Comparison of ENCODE assay signal across 20 cellular contexts in genomic region chr3:149534082-149534481, GRCh38. TPM values are rescaled to one million over a fixed set of nuclear protein-coding genes. Genes with fewer than 3 reads are reported as not detected.
A peak's percentile ranks its signal among the peaks of the same experiment; 100 is the strongest.
DNase-seq lines count a peak whose midpoint lies in the region; ATAC-seq, FAIRE-seq and TF ChIP-seq lines count a peak whose summit lies in the region.
"Had no signal": no experiment of that assay in that cellular context is flagged by ENCODE, and none has a peak within 500 bp of the region (broad histone marks: within the 10 kb centered on the region; RNA-seq: fewer than 3 reads in every experiment).

No MANE protein-coding gene starts in this region.

- H3K9me1 ChIP-seq in IMR-90 (ENCODE audit: insufficient read depth, low read length): peaks cover 15% of the 10 kb centered on the region; the same call in 1 of the 2 replicates

- POLR2A ChIA-PET in IMR-90 (lab: Charles Lee; ENCODE audit: unreplicated experiment): no interaction called here

- no peak overlapping the region for H2BK20ac ChIP-seq in IMR-90 (ENCODE audit: low read depth, low read length)

- H2BK15ac ChIP-seq in IMR-90 (ENCODE audit: low read depth, low read length): no peak overlapping the region

- no peaks in the 10 kb centered on the region for H3K9me3 ChIP-seq in IMR-90 (ENCODE audit: control insufficient read depth, insufficient read depth, low read length)
- no peaks in the 10 kb centered on the region for H3K9me3 ChIP-seq in thyroid gland
- H3K9me3 ChIP-seq in ovary: no peaks in the 10 kb centered on the region
- H3K9me3 ChIP-seq: pancreas had no signal

- H3K4me1 ChIP-seq in IMR-90 (ENCODE audit: control insufficient read depth, insufficient read depth, low read length): peaks cover 24% of the 10 kb centered on the region
- H3K4me1 ChIP-seq in thyroid gland: peaks cover 39 to 66% of the 10 kb centered on the region in 2 donors
- peaks cover 28% of the 10 kb centered on the region for H3K4me1 ChIP-seq in ovary (ENCODE audit: insufficient read depth)

- peaks cover 3% of the 10 kb centered on the region; the same call in 1 of the 2 replicates for H3K36me3 ChIP-seq in IMR-90 (ENCODE audit: control insufficient read depth, insufficient read depth, low read length)
- no peaks in the 10 kb centered on the region for H3K36me3 ChIP-seq in thyroid gland
- no peaks in the 10 kb centered on the region for H3K36me3 ChIP-seq in ovary
- H3K36me3 ChIP-seq: pancreas had no signal

- no peak for TF ChIP-seq RAD21 in IMR-90 (IDR thresholded peaks at IDR 0.05; ENCODE audit: low read length)

- H3K4me1 Mint-ChIP-seq in brain: peaks cover 76% of the 10 kb centered on the region
- peaks cover 75% of the 10 kb centered on the region for H3K4me1 Mint-ChIP-seq in nephron

- H3K27ac Mint-ChIP-seq in brain: peak overlapping the region in 4 of 5 experiments; percentile 21 to 94 (median 90)
- H3K27ac Mint-ChIP-seq in nephron: peak overlapping the region; percentile 86 to 96 (median 95)
- H3K27ac Mint-ChIP-seq: IgD-negative memory B cell had no signal

- no peak overlapping the region for H2AFZ ChIP-seq in IMR-90 (replicated peaks; ENCODE audit: low read length, poor library complexity)

- CTCF ChIA-PET in IMR-90 (lab: Yijun Ruan, JAX): interaction anchor here (0.5 to 0.9 kb wide), 3 partner anchors 22 to 124 kb away, joined by 3 read pairs; partner anchors contain the start of gene WWTR1

- intact Hi-C loops in IMR-90 (cut with micrococcal nuclease) (loop anchor here (5.0 kb wide), 1 partner anchor 123 kb away; the partner anchor contains the start of gene WWTR1), thyroid gland (cut with DNase I) (loop anchor here (10.0 kb wide), 1 partner anchor 51 kb away; no protein-coding TSS in a partner anchor), ovary (cut with DNase I) (loop anchor here in 2 of 4 donors (5.0 to 10.0 kb wide), 3 partner anchors 61 to 123 kb away; partner anchors contain the start of gene WWTR1 (in 2 of the 2))

- no peak overlapping the region for H3K4me3 ChIP-seq in IMR-90 (ENCODE audit: insufficient read depth, low read depth, low read length)
- H3K4me3 ChIP-seq in thyroid gland (replicated peaks in 1 of 3): no peak overlapping the region
- no peak overlapping the region for H3K4me3 ChIP-seq in ovary
- H3K4me3 ChIP-seq: pancreas, SK-N-MC had no signal

- in situ Hi-C loops in IMR-90 (cut with MboI; ENCODE audit: low sequenced_read_pairs): no loop called here

- no peak overlapping the region for H4K5ac ChIP-seq in IMR-90 (ENCODE audit: low read depth, low read length)

- H3K14ac ChIP-seq in IMR-90 (replicated peaks; ENCODE audit: low read depth, low read length): no peak overlapping the region

- H2BK120ac ChIP-seq in IMR-90 (ENCODE audit: low read depth, low read length): no peak overlapping the region

- H3K4me3 Mint-ChIP-seq in brain (peak overlapping the region in 1 of 5 experiments; percentile 52), nephron (no peak overlapping the region)
- H3K4me3 Mint-ChIP-seq: IgD-negative memory B cell had no signal

- BruUV-seq in IMR-90 (replicated peaks; lab: Mats Ljungman, UMichigan): no TSS peak

- no peak overlapping the region for H3K56ac ChIP-seq in IMR-90 (ENCODE audit: extremely low read depth, insufficient read depth, low read length)

- H2BK5ac ChIP-seq in IMR-90 (ENCODE audit: low read depth, low read length, poor library complexity, severe bottlenecking): peak overlapping the region; percentile 56

- no peak overlapping the region for H2AK5ac ChIP-seq in IMR-90 (ENCODE audit: low read depth, low read length)

- no peaks in the 10 kb centered on the region; the same call in 1 of the 2 replicates for H4K20me1 ChIP-seq in IMR-90 (ENCODE audit: insufficient read depth, low read length)

- peak overlapping the region; percentile 24; the same call in 1 of the 2 replicates for H3K18ac ChIP-seq in IMR-90 (ENCODE audit: low read depth, low read length)

- H3K27me3 Mint-ChIP-seq in brain (no peaks in the 10 kb centered on the region), nephron (ENCODE audit: low read depth) (no peaks in the 10 kb centered on the region)

- TF ChIP-seq CTCF in IMR-90 (conservative IDR thresholded peaks at IDR 0.05; ENCODE audit: low read depth, low read length) (no peak), brain (conservative IDR thresholded peaks at IDR 0.05) (no peak), nephron (IDR thresholded peaks at IDR 0.05; ENCODE audit: unreplicated experiment in 3 of 3) (no peak), thyroid gland (IDR thresholded peaks at IDR 0.05) (no peak), ovary (IDR thresholded peaks at IDR 0.05) (no peak)

- H3K27me3 ChIP-seq in IMR-90 (ENCODE audit: control insufficient read depth, insufficient read depth, low read length): no peaks in the 10 kb centered on the region
- H3K27me3 ChIP-seq in thyroid gland: no peaks in the 10 kb centered on the region
- no peaks in the 10 kb centered on the region for H3K27me3 ChIP-seq in ovary
- H3K27me3 ChIP-seq: pancreas had no signal

- no peak overlapping the region for H3K4ac ChIP-seq in IMR-90 (ENCODE audit: low read depth, low read length)

- no peak for FAIRE-seq in RCC 7860 (lab: Jason Lieb, UNC)
- FAIRE-seq: pancreas had no signal

- no CpG with 5 or more reads among the region's 4 CpGs for WGBS in IMR-90 (ENCODE audit: extremely low coverage in 2 of 2, insufficient read length in 1 of 2), 2 experiments
- 92 to 94% methylated on average over 4 of the region's 4 CpGs for WGBS in thyroid gland, 2 donors
- 66 to 73% (median 66%) methylated on average over 4 of the region's 4 CpGs for WGBS in ovary, 3 donors

- no peaks in the 10 kb centered on the region for H3K9me3 Mint-ChIP-seq in brain
- no peaks in the 10 kb centered on the region for H3K9me3 Mint-ChIP-seq in nephron
- H3K9me3 Mint-ChIP-seq: IgD-negative memory B cell had no signal

- H4K8ac ChIP-seq in IMR-90 (ENCODE audit: low read depth in 2 of 2, low read length in 2 of 2): no peak overlapping the region

- no peaks in the 10 kb centered on the region for H3K36me3 Mint-ChIP-seq in brain
- peaks cover 3% of the 10 kb centered on the region for H3K36me3 Mint-ChIP-seq in nephron (ENCODE audit: low read depth)
- H3K36me3 Mint-ChIP-seq: IgD-negative memory B cell had no signal

- dilution Hi-C loops in IMR-90 (cut with HindIII; ENCODE audit: low sequenced_read_pairs, unreplicated experiment): no loop called here

- no peak for ATAC-seq in IMR-90 (ENCODE audit: low read depth)
- ATAC-seq: left lobe of liver had no signal

- no peak for TF ChIP-seq EP300 in ovary (IDR thresholded peaks at IDR 0.05)

- peaks cover 30 to 74% of the 10 kb centered on the region in 2 experiments for H3K79me1 ChIP-seq in IMR-90 (ENCODE audit: low read depth in 1 of 2, low read length in 2 of 2)

- DNase-seq in IMR-90: no peak
- DNase-seq in thyroid gland: no peak
- DNase-seq in ovary: no peak
- DNase-seq in RCC 7860 (ENCODE audit: low spot score): no peak
- DNase-seq in A172 (ENCODE audit: low spot score): no peak
- DNase-seq: AML-193; central memory CD4-positive, alpha-beta T cell; effector CD4-positive, alpha-beta T cell; MM.1S; NCI-H2171 treated with DMSO at 0.1 percent for 48 hours; pancreas; PC-3; stimulated activated CD4-positive, alpha-beta T cell treated with anti-CD3 and anti-CD28 coated beads, Interleukin-4, amount 100 ng/mL, for 1 hour; T1000 had no signal

- H3K27ac ChIP-seq in IMR-90 (ENCODE audit: insufficient read depth, low read length) (no peak overlapping the region), thyroid gland (peak overlapping the region; percentile 68 to 95 (median 84)), ovary (peak overlapping the region in 1 of 2 donors; percentile 73)
- H3K27ac ChIP-seq: HL-60 had no signal

- no peak overlapping the region for H3K4me2 ChIP-seq in IMR-90 (ENCODE audit: low read depth, low read length)

- H4K91ac ChIP-seq in IMR-90 (ENCODE audit: insufficient read depth, low read depth, low read length): no peak overlapping the region; the same call in 1 of the 2 replicates

- no peak overlapping the region for H3K9ac ChIP-seq in IMR-90 (ENCODE audit: low read depth, low read length)

- peak overlapping the region; percentile 28; the same call in 1 of the 2 replicates for H3K23ac ChIP-seq in IMR-90 (ENCODE audit: low read depth, low read length)

- H2AK9ac ChIP-seq in IMR-90 (replicated peaks; ENCODE audit: low read depth, low read length, poor library complexity): no peak overlapping the region

- TF ChIP-seq POLR2A in IMR-90 (IDR thresholded peaks at IDR 0.05; ENCODE audit: low read depth, low read length) (no peak), thyroid gland (IDR thresholded peaks at IDR 0.05) (no peak), ovary (IDR thresholded peaks at IDR 0.05) (no peak)

TF ChIP-seq in IMR-90, 13 proteins besides CTCF, POLR2A, EP300 and RAD21 (continues in another document):
- TF ChIP-seq MAFK (IDR thresholded peaks at IDR 0.05; ENCODE audit: low read depth, low read length) (no peak), RFX5 (IDR thresholded peaks at IDR 0.05; ENCODE audit: low read depth, low read length) (no peak), BHLHE40 (IDR thresholded peaks at IDR 0.05; ENCODE audit: low read depth, low read length) (no peak), NFE2L2 (IDR thresholded peaks at IDR 0.05; ENCODE audit: low read depth, low read length) (no peak), CEBPB (IDR thresholded peaks at IDR 0.05; ENCODE audit: low read depth, low read length) (no peak), CHD1 (IDR thresholded peaks at IDR 0.05; ENCODE audit: low read depth, low read length) (no peak), RCOR1 (IDR thresholded peaks at IDR 0.05; ENCODE audit: insufficient replicate concordance, low read length) (no peak), FOS (IDR thresholded peaks at IDR 0.05; ENCODE audit: low read depth, low read length) (no peak)
- TF ChIP-seq, protein P1, sequence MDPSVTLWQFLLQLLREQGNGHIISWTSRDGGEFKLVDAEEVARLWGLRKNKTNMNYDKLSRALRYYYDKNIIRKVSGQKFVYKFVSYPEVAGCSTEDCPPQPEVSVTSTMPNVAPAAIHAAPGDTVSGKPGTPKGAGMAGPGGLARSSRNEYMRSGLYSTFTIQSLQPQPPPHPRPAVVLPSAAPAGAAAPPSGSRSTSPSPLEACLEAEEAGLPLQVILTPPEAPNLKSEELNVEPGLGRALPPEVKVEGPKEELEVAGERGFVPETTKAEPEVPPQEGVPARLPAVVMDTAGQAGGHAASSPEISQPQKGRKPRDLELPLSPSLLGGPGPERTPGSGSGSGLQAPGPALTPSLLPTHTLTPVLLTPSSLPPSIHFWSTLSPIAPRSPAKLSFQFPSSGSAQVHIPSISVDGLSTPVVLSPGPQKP (IDR thresholded peaks at IDR 0.05; ENCODE audit: borderline replicate concordance, low read depth, low read length): no peak

RNA-seq across cellular contexts. Expression of gene TM4SF4, which starts 59.6 kb away (rescaled TPM):
- 1.1 and 1.6 TPM in 2 replicates for total RNA-seq in IMR-90 (2012; rRNA removed)
- 0.60 and 0.67 TPM in 2 replicates for polyA plus RNA-seq in IMR-90 (2012; rRNA removed)
- polyA plus RNA-seq in IMR-90 (2012; cell fraction: cytosol; rRNA removed): 0.08 and 0.75 TPM in 2 replicates
- 0.08 TPM in 1 of 2 replicates, not detected in the other for polyA plus RNA-seq in IMR-90 (2012; cell fraction: nucleus; rRNA removed; ENCODE audit: low replicate concordance)
- not detected for polyA plus RNA-seq in brain (ENCODE audit: insufficient read depth, low read depth, low replicate concordance)
- total RNA-seq in thyroid gland: 1 to 10 TPM in 1 of 4 donors, not detected in 3; 3.4 TPM
- total RNA-seq in ovary: 1 to 10 TPM in 2 of 7 donors, under 1 TPM in 1, not detected in 4; 0.12 to 6.9 (median 4.6) TPM
- polyA plus RNA-seq in ovary: 1 to 10 TPM in 1 of 2 donors, under 1 TPM in 1; 0.10 to 4.5 TPM
- not detected in 2 replicates for total RNA-seq in A172 (2014; rRNA removed; shearing (Covaris generic))
- polyA plus RNA-seq: IgD-negative memory B cell had no signal
